ENCODE assay signal across 1 cellular context in the genomic region with DNA sequence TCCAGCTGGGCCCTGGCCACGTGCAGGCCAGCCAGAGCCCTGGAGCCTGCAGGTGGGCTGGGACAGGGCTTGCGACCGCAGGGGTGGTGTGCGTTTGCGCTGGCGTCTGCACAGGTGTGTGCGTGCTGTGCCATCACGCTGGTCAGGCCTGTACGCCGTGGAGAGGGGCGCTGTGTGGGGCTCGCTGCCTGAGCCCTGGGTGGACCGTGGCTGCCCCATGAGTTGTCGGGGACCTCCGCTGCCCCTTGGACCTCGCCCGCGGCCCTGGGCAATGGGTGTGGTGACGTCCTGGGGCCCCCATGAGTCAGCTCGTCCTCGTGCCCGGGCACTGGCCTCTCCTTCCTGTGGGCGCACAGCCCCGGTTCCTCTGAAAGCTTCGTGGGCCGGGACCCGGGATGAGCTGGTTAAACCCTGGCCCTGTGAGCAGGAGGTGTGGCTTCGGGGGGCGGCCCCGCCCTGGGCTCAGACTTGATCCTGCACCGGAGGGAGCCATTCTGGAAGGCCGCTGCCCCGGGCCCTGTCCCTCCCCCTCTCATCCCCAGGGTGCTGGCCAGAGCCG.
TF ChIP-seq lines count a peak whose summit lies in the region.

No MANE protein-coding gene starts in this region.

TF ChIP-seq in H1, 55 proteins besides CTCF, POLR2A, EP300 and RAD21:
- TF ChIP-seq SRF (IDR thresholded peaks at IDR 0.05; ENCODE audit: low read depth, low read length) (no peak), CHD1 (IDR thresholded peaks at IDR 0.05; ENCODE audit: low read depth, low read length) (no peak), HDAC2 (IDR thresholded peaks at IDR 0.05; ENCODE audit: borderline replicate concordance in 1 of 2, low read depth in 2 of 2, low read length in 2 of 2) (no peak), KDM1A (IDR thresholded peaks at IDR 0.05; ENCODE audit: borderline replicate concordance, low read length) (no peak), TAF7 (optimal IDR thresholded peaks at IDR 0.05; ENCODE audit: borderline replicate concordance, low read depth, low read length) (no peak), GABPA (IDR thresholded peaks at IDR 0.05; ENCODE audit: borderline replicate concordance, insufficient read depth, low read length) (0 out of 2 replicates have a peak, but pooled peaks have one; percentile 25)
